9 cellular contexts compared by ENCODE assay signal in genomic region chr11:126585388-126586302, GRCh38.
A peak's percentile ranks its signal among the peaks of the same experiment; 100 is the strongest.
DNase-seq lines count a peak whose midpoint lies in the region; ATAC-seq, FAIRE-seq and TF ChIP-seq lines count a peak whose summit lies in the region.
"Had no signal": no experiment of that assay in that cellular context is flagged by ENCODE, and none has a peak within 500 bp of the region (broad histone marks: within the 10 kb centered on the region; RNA-seq: fewer than 3 reads in every experiment).

No MANE protein-coding gene starts in this region.

- peak; percentile 26 for FAIRE-seq in endometrium (lab: Jason Lieb, UNC)

- intact Hi-C loops in activated naive CD4-positive, alpha-beta T cell treated with anti-CD3 and anti-CD28 coated beads for 36 hours (cut with micrococcal nuclease): no loop called here

- peak; percentile 95 for DNase-seq in HFFc6
- peak; percentile 79 for DNase-seq in NCI-H748 (lab: John Stamatoyannopoulos, UW; ENCODE audit: unreplicated experiment)
- peak; percentile 48 for DNase-seq in nephron progenitor cell
- no peak for DNase-seq in medulla oblongata (ENCODE audit: extremely low spot score)
- no peak for DNase-seq in activated naive CD4-positive, alpha-beta T cell treated with Interleukin-2 at 50 U/mL for 16 hours
- DNase-seq in activated naive CD4-positive, alpha-beta T cell treated with anti-CD3 and anti-CD28 coated beads for 36 hours: no peak
- DNase-seq: naive B cell had no signal

- no peak overlapping the region for H3K4me3 Mint-ChIP-seq in HFFc6
- H3K4me3 Mint-ChIP-seq in nephron progenitor cell: no peak overlapping the region
- H3K4me3 Mint-ChIP-seq in activated naive CD4-positive, alpha-beta T cell treated with anti-CD3 and anti-CD28 coated beads for 36 hours: no peak overlapping the region
- H3K4me3 Mint-ChIP-seq: naive B cell had no signal

- no peaks in the 10 kb centered on the region for H3K36me3 Mint-ChIP-seq in HFFc6 (ENCODE audit: low read depth)
- no peaks in the 10 kb centered on the region for H3K36me3 Mint-ChIP-seq in nephron progenitor cell (ENCODE audit: low read depth)
- H3K36me3 Mint-ChIP-seq in activated naive CD4-positive, alpha-beta T cell treated with anti-CD3 and anti-CD28 coated beads for 36 hours (ENCODE audit: low read depth): no peaks in the 10 kb centered on the region
- H3K36me3 Mint-ChIP-seq: naive B cell had no signal

- H3K27me3 Mint-ChIP-seq in HFFc6 (ENCODE audit: insufficient read depth): no peaks in the 10 kb centered on the region; the same call in none of the 2 replicates
- H3K27me3 Mint-ChIP-seq in nephron progenitor cell (ENCODE audit: low read depth, poor library complexity): peaks cover 8% of the 10 kb centered on the region
- H3K27me3 Mint-ChIP-seq in activated naive CD4-positive, alpha-beta T cell treated with anti-CD3 and anti-CD28 coated beads for 36 hours (ENCODE audit: low read depth): no peaks in the 10 kb centered on the region
- H3K27me3 Mint-ChIP-seq: naive B cell had no signal

- no peak for ATAC-seq in GM18517 (IDR thresholded peaks at IDR 0.05; ENCODE audit: unreplicated experiment)

- H3K4me1 Mint-ChIP-seq in HFFc6 (ENCODE audit: low read depth) (peaks cover 15% of the 10 kb centered on the region), nephron progenitor cell (peaks cover 39% of the 10 kb centered on the region)
- no peaks in the 10 kb centered on the region for H3K4me1 Mint-ChIP-seq in activated naive CD4-positive, alpha-beta T cell treated with anti-CD3 and anti-CD28 coated beads for 36 hours (ENCODE audit: low read depth)
- H3K4me1 Mint-ChIP-seq: naive B cell had no signal

- CTCF ChIA-PET in activated naive CD4-positive, alpha-beta T cell treated with anti-CD3 and anti-CD28 coated beads for 36 hours (lab: Charles Lee): interaction anchor here (0.6 to 0.7 kb wide), 2 partner anchors 21 to 1157 kb away, joined by 3 read pairs; no protein-coding TSS in a partner anchor

- H3K27ac Mint-ChIP-seq in HFFc6 (no peak overlapping the region), nephron progenitor cell (no peak overlapping the region)
- no peak overlapping the region for H3K27ac Mint-ChIP-seq in activated naive CD4-positive, alpha-beta T cell treated with anti-CD3 and anti-CD28 coated beads for 36 hours
- H3K27ac Mint-ChIP-seq: naive B cell had no signal

- TF ChIP-seq CTCF in HFFc6 (IDR thresholded peaks at IDR 0.05) (no peak), nephron progenitor cell (IDR thresholded peaks at IDR 0.05) (no peak)

- H3K9me3 Mint-ChIP-seq in HFFc6: no peaks in the 10 kb centered on the region
- H3K9me3 Mint-ChIP-seq in nephron progenitor cell: no peaks in the 10 kb centered on the region
- no peaks in the 10 kb centered on the region for H3K9me3 Mint-ChIP-seq in activated naive CD4-positive, alpha-beta T cell treated with anti-CD3 and anti-CD28 coated beads for 36 hours
- H3K9me3 Mint-ChIP-seq: naive B cell had no signal

Comparison
In these comparisons a context has a peak if more than half of its experiments do, and no peak if none do; other contexts are left out.
1. DNase-seq: peak in HFFc6 (single experiment), NCI-H748 (single experiment) and nephron progenitor cell (single experiment); none in medulla oblongata (single experiment), activated naive CD4-positive, alpha-beta T cell treated with Interleukin-2 at 50 U/mL for 16 hours (single experiment) and activated naive CD4-positive, alpha-beta T cell treated with anti-CD3 and anti-CD28 coated beads for 36 hours (single experiment).